ENCODE assay signal across 11 cellular contexts in the genomic region with DNA sequence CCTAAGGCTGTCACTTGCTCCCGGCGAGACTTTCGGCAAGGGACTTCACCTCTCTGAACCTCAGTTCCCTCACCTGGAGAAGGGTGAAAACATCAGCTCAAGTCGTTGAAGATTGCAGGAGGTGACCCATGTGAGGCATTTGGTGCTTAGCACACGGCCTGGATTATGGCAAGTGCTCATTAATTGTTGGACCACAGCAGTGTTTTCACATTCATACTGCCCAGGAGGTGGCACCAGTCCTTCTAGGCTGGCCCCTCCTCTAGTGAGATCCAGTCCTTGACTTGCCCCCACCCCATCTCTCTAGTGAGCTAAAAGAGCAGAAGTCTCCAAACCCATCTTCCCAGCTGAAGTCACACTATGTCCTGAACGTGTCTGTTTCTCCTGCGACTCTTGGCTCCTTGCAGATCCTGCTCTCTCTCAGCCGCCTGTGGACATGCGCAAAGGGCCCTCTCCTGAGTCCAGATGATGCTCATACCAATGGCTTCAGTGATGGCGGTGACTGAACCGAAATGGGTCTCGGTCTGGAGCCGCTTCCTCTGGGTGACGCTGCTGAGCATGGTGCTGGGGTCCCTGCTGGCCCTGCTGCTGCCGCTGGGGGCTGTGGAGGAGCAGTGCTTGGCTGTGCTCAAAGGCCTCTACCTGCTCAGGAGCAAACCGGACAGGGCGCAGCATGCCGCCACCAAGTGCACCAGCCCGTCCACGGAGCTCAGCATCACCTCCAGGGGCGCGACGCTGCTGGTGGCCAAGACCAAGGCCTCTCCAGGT. TPM values are rescaled to one million over a fixed set of nuclear protein-coding genes. Genes with fewer than 3 reads are reported as not detected.
DNase-seq lines count a peak whose midpoint lies in the region; ATAC-seq, FAIRE-seq and TF ChIP-seq lines count a peak whose summit lies in the region.
"Had no signal": no experiment of that assay in that cellular context is flagged by ENCODE, and none has a peak within 500 bp of the region (broad histone marks: within the 10 kb centered on the region; RNA-seq: fewer than 3 reads in every experiment).

No MANE protein-coding gene starts in this region.

- H3K27me3 Mint-ChIP-seq in activated naive CD4-positive, alpha-beta T cell treated with anti-CD3 and anti-CD28 coated beads, Interleukin-2, amount 50 U/mL, for 24 hours, result no peaks in the 10 kb centered on the region
- H3K27me3 Mint-ChIP-seq in stimulated activated naive CD8-positive, alpha-beta T cell treated with anti-CD3 and anti-CD28 coated beads, Interleukin-15, amount 100 ng/mL, for 72 hours, result no peaks in the 10 kb centered on the region

- peaks cover 0 to 6% of the 10 kb centered on the region in 2 experiments; a peak in 1 of 4 replicates for H3K79me2 ChIP-seq in H1 (ENCODE audit: control insufficient read depth in 1 of 2, insufficient read depth in 2 of 2, low read length in 2 of 2)

- H4K20me1 ChIP-seq in H1 (replicated peaks in 1 of 2; ENCODE audit: control insufficient read depth in 1 of 2, insufficient read depth in 2 of 2, low read length in 2 of 2), result peaks cover 5 to 9% of the 10 kb centered on the region in 2 experiments

- H3K9ac ChIP-seq in H1 (replicated peaks in 1 of 4; ENCODE audit: extremely low read depth in 1 of 4, low read depth in 3 of 4, low read length in 3 of 4), result no peak overlapping the region; a peak in 2 of 7 replicates

- H3K36me3 ChIP-seq in Panc1 (ENCODE audit: control insufficient read depth, insufficient read depth, low read length) (peaks cover 16% of the 10 kb centered on the region), H1 (ENCODE audit: control insufficient read depth in 2 of 4, insufficient read depth in 4 of 4, low read length in 3 of 4) (peaks cover 13 to 35% (median 29%) of the 10 kb centered on the region in 4 experiments)

- peak overlapping the region; percentile 90 for H3K4me3 Mint-ChIP-seq in activated naive CD4-positive, alpha-beta T cell treated with anti-CD3 and anti-CD28 coated beads, Interleukin-2, amount 50 U/mL, for 24 hours
- peak overlapping the region; percentile 91 for H3K4me3 Mint-ChIP-seq in stimulated activated naive CD8-positive, alpha-beta T cell treated with anti-CD3 and anti-CD28 coated beads, Interleukin-15, amount 100 ng/mL, for 72 hours

- no peak overlapping the region for H2BK20ac ChIP-seq in H1 (ENCODE audit: low read length)

- no peaks in the 10 kb centered on the region for H3K27me3 ChIP-seq in Panc1 (ENCODE audit: control insufficient read depth, insufficient read depth, low read length)
- H3K27me3 ChIP-seq in H1 (replicated peaks in 1 of 4; ENCODE audit: control insufficient read depth in 3 of 4, extremely low read depth in 1 of 4, insufficient read depth in 3 of 4, low read length in 3 of 4), result no peaks in the 10 kb centered on the region
- H3K27me3 ChIP-seq: heart right ventricle, upper lobe of left lung had no signal

- H2BK15ac ChIP-seq in H1 (ENCODE audit: low read length), result no peak overlapping the region

- TF ChIP-seq POLR2A in H1 (IDR thresholded peaks at IDR 0.05; ENCODE audit: control extremely low read depth in 1 of 2, low read depth in 2 of 2, low read length in 2 of 2), result no peak

- H3K9me3 ChIP-seq in Panc1 (ENCODE audit: control insufficient read depth, insufficient read depth, low read depth, low read length) (no peaks in the 10 kb centered on the region), H1 (ENCODE audit: insufficient read depth in 2 of 2, low read depth in 1 of 2, low read length in 1 of 2) (no peaks in the 10 kb centered on the region)
- H3K9me3 ChIP-seq: heart right ventricle, upper lobe of left lung had no signal

- no peak overlapping the region for H3K14ac ChIP-seq in H1 (ENCODE audit: insufficient read length)

- no peak overlapping the region for H2BK12ac ChIP-seq in H1 (ENCODE audit: low read depth, low read length)

- H3K27ac ChIP-seq in Panc1 (ENCODE audit: low read length) (no peak overlapping the region; the same call in 1 of the 2 replicates), H1 (ENCODE audit: low read depth, low read length) (no peak overlapping the region)

- H4K5ac ChIP-seq in H1 (ENCODE audit: insufficient read length, low read depth, low read length), result no peak overlapping the region

- no peak overlapping the region for H4K91ac ChIP-seq in H1 (replicated peaks; ENCODE audit: insufficient read length, low read length)

- H3K4me3 ChIP-seq in Panc1 (ENCODE audit: low read depth in 2 of 2, low read length in 2 of 2), result no peak overlapping the region
- peak overlapping the region in 1 of 4 experiments; percentile 87; a peak in 1 of 8 replicates for H3K4me3 ChIP-seq in H1 (ENCODE audit: extremely low read depth in 1 of 4, insufficient read depth in 2 of 4, low read depth in 3 of 4, low read length in 4 of 4)

- H3K18ac ChIP-seq in H1 (ENCODE audit: extremely low read depth, low read length), result no peak overlapping the region

- H3K4me2 ChIP-seq in H1 (ENCODE audit: insufficient read depth in 1 of 2, low read depth in 2 of 2, low read length in 2 of 2), result peak overlapping the region; percentile 92 to 93; a peak in 2 of 4 replicates

- TF ChIP-seq CTCF in Panc1 (IDR thresholded peaks at IDR 0.05) (peak; percentile 33), H1 (IDR thresholded peaks at IDR 0.05; ENCODE audit: control extremely low read depth in 1 of 3, insufficient read depth in 1 of 3, low read depth in 1 of 3, low read length in 3 of 3) (peak in 2 of 3 experiments; percentile 8 to 56; a peak in 3 of 4 replicates), GM13976 (IDR thresholded peaks at IDR 0.05; ENCODE audit: borderline replicate concordance, control extremely low read depth, extremely low read depth, insufficient read depth, missing control alignments) (no peak)

- peaks cover 9% of the 10 kb centered on the region for H3K4me1 ChIP-seq in Panc1 (ENCODE audit: control insufficient read depth, insufficient read depth, low read length)
- peaks cover 0 to 5% (median 3%) of the 10 kb centered on the region in 4 experiments; a peak in 6 of 7 replicates for H3K4me1 ChIP-seq in H1 (replicated peaks in 1 of 4; ENCODE audit: control insufficient read depth in 3 of 4, insufficient read depth in 4 of 4, low read length in 3 of 4)

- peaks cover 7% of the 10 kb centered on the region for H3K36me3 Mint-ChIP-seq in activated naive CD4-positive, alpha-beta T cell treated with anti-CD3 and anti-CD28 coated beads, Interleukin-2, amount 50 U/mL, for 24 hours

- POLR2A ChIA-PET in Panc1 (lab: Charles Lee) (no interaction called here), H1 (lab: Charles Lee; ENCODE audit: partially characterized antibody) (interaction anchor here (0.9 to 1.9 kb wide), 4 partner anchors 10 to 44 kb away, joined by 3 to 8 read pairs (median 4); a partner anchor contains a TSS)

- CTCF ChIA-PET in Panc1 (lab: Charles Lee), result no interaction called here
- CTCF ChIA-PET in H1 (lab: Charles Lee; ENCODE audit: partially characterized antibody), result interaction anchor here (0.8 to 3.9 kb wide), 8 partner anchors 10 to 598 kb away, joined by 3 to 17 read pairs (median 3); no protein-coding TSS in a partner anchor

- H3K23ac ChIP-seq in H1 (ENCODE audit: insufficient read length), result no peak overlapping the region

- ATAC-seq in Panc1, result no peak
- no peak for ATAC-seq in stimulated activated naive CD8-positive, alpha-beta T cell treated with anti-CD3 and anti-CD28 coated beads, Interleukin-15, amount 100 ng/mL, for 72 hours

- no peak for TF ChIP-seq EP300 in H1 (IDR thresholded peaks at IDR 0.05; ENCODE audit: borderline replicate concordance in 1 of 2, low read depth in 2 of 2, low read length in 2 of 2)

- H2AK5ac ChIP-seq in H1 (ENCODE audit: low read depth, low read length), result no peak overlapping the region

- no peaks in the 10 kb centered on the region for H3K9me3 Mint-ChIP-seq in activated naive CD4-positive, alpha-beta T cell treated with anti-CD3 and anti-CD28 coated beads, Interleukin-2, amount 50 U/mL, for 24 hours
- no peaks in the 10 kb centered on the region for H3K9me3 Mint-ChIP-seq in stimulated activated naive CD8-positive, alpha-beta T cell treated with anti-CD3 and anti-CD28 coated beads, Interleukin-15, amount 100 ng/mL, for 72 hours

- no TSS peak for BruUV-seq in Panc1 (replicated peaks; lab: Mats Ljungman, UMichigan)

- no peak overlapping the region for H2BK120ac ChIP-seq in H1 (replicated peaks; ENCODE audit: low read depth, low read length)

- WGBS in H1 (ENCODE audit: extremely low coverage in 1 of 2, insufficient coverage in 1 of 2, insufficient read length in 1 of 2, insufficient replicate concordance in 2 of 2, low coverage in 1 of 2, low lambda C conversion rate in 2 of 2, missing lambda C conversion rate in 1 of 2), 2 experiments, result 92% methylated on average over 23 of the region's 23 CpGs; no CpG with 5 or more reads in 1 of the 2 experiments

- no peak for TF ChIP-seq RAD21 in H1 (IDR thresholded peaks at IDR 0.05 in 1 of 2, conservative IDR thresholded peaks at IDR 0.05 in 1 of 2; ENCODE audit: low read depth in 2 of 2, low read length in 2 of 2)

- peak overlapping the region; percentile 41 for H3K27ac Mint-ChIP-seq in activated naive CD4-positive, alpha-beta T cell treated with anti-CD3 and anti-CD28 coated beads, Interleukin-2, amount 50 U/mL, for 24 hours
- H3K27ac Mint-ChIP-seq in stimulated activated naive CD8-positive, alpha-beta T cell treated with anti-CD3 and anti-CD28 coated beads, Interleukin-15, amount 100 ng/mL, for 72 hours, result peak overlapping the region; percentile 87 to 93

- intact Hi-C loops in Panc1 (cut with micrococcal nuclease; ENCODE audit: unreplicated experiment), result no loop called here

- no peak for DNase-seq in activated naive CD4-positive, alpha-beta T cell (lab: John Stamatoyannopoulos, UW)
- DNase-seq in Panc1 (ENCODE audit: low read depth, low spot score) (no peak), H1 (ENCODE audit: low read depth in 1 of 2, low spot score in 2 of 2) (no peak), GM13976 (ENCODE audit: low spot score) (no peak), HTR-8/SVneo (ENCODE audit: insufficient read length, low spot score) (no peak), NCI-H1092 treated with DMSO at 0.1 percent for 48 hours (lab: John Stamatoyannopoulos, UW) (no peak)
- no peak for DNase-seq in stimulated activated naive CD8-positive, alpha-beta T cell treated with anti-CD3 and anti-CD28 coated beads, Interleukin-15, amount 100 ng/mL, for 72 hours
- DNase-seq: heart right ventricle, NCI-H524 treated with DMSO at 0.1 percent for 48 hours had no signal

- in situ Hi-C loops in Panc1 (cut with HindIII; ENCODE audit: low pct_unique_long_range_greater_than_20kb, low sequenced_read_pairs), result no loop called here
- in situ Hi-C loops in GM13976 (cut with MboI; ENCODE audit: low sequenced_read_pairs, unreplicated experiment), result no loop called here

- no peak overlapping the region for H2BK5ac ChIP-seq in H1 (ENCODE audit: low read depth, low read length)

- no peak overlapping the region for H2AFZ ChIP-seq in H1 (ENCODE audit: low read length)

- H3K4me1 Mint-ChIP-seq in activated naive CD4-positive, alpha-beta T cell treated with anti-CD3 and anti-CD28 coated beads, Interleukin-2, amount 50 U/mL, for 24 hours, result peaks cover 20% of the 10 kb centered on the region
- peaks cover 42% of the 10 kb centered on the region for H3K4me1 Mint-ChIP-seq in stimulated activated naive CD8-positive, alpha-beta T cell treated with anti-CD3 and anti-CD28 coated beads, Interleukin-15, amount 100 ng/mL, for 72 hours

- no peak overlapping the region; the same call in 1 of the 2 replicates for H4K8ac ChIP-seq in H1 (ENCODE audit: extremely low read depth, insufficient read depth, low read length)

- H3K56ac ChIP-seq in H1 (replicated peaks; ENCODE audit: insufficient read length, low read depth, low read length), result no peak overlapping the region

- H3K79me1 ChIP-seq in H1 (ENCODE audit: low read depth, low read length), result peaks cover 4% of the 10 kb centered on the region; the same call in 1 of the 2 replicates

- peaks cover 5% of the 10 kb centered on the region; the same call in 1 of the 2 replicates for H3K23me2 ChIP-seq in H1 (ENCODE audit: low read depth, low read length)

- no peak overlapping the region for H3K4ac ChIP-seq in H1 (replicated peaks; ENCODE audit: insufficient read length, low read depth, low read length)

- FAIRE-seq in H1 (lab: Jason Lieb, UNC), result no peak
- FAIRE-seq in HTR-8/SVneo (lab: Jason Lieb, UNC), result no peak

RNA-seq across cellular contexts. Expression of a gene that starts 1.6 kb away (rescaled TPM):
- total RNA-seq in Panc1 (2021; ENCODE audit: unreplicated experiment), result 10.1 TPM
- 13.3 TPM for polyA plus RNA-seq in Panc1 (2012; ENCODE audit: insufficient read length)
- 6.0 TPM in 2 replicates for total RNA-seq in H1 (2021; fragmentation: NEBNext Ultra II Directional; extraction: Animal tissue kit (Norgen Biotek cat#: 25700))
- polyA plus RNA-seq in H1 (2011; rRNA removed), result 2.2 and 3.0 TPM in 2 replicates
- polyA plus RNA-seq in H1 (2011; cell fraction: cytosol; rRNA removed), result 2.3 TPM
- 6.1 TPM for polyA plus RNA-seq in H1 (2011; cell fraction: nucleus; rRNA removed)
- polyA plus RNA-seq in H1 (2012, experiment 1 of 2), result 4.6 to 6.0 TPM (median 5.7 TPM) in 4 replicates
- 1.9 TPM for polyA plus RNA-seq in H1 (2012, experiment 2 of 2)
- polyA plus RNA-seq in H1 (2013, experiment 1 of 2), result 5.6 TPM
- polyA plus RNA-seq in H1 (2013, experiment 2 of 2), result 6.5 TPM
- polyA minus RNA-seq in H1 (2011; rRNA and poly(A)+ RNA removed), result 5.3 TPM in 2 replicates
- polyA minus RNA-seq in H1 (2011; cell fraction: cytosol; rRNA and poly(A)+ RNA removed), result 4.6 TPM
- 7.9 TPM for polyA minus RNA-seq in H1 (2011; cell fraction: nucleus; rRNA and poly(A)+ RNA removed)

RNA-seq across cellular contexts. Expression of a gene that starts 44.3 kb away (rescaled TPM):
- 55.9 TPM for total RNA-seq in Panc1 (2021; ENCODE audit: unreplicated experiment)
- 48.9 TPM for polyA plus RNA-seq in Panc1 (2012; ENCODE audit: insufficient read length)
- total RNA-seq in H1 (2021; fragmentation: NEBNext Ultra II Directional; extraction: Animal tissue kit (Norgen Biotek cat#: 25700)), result 89.6 and 103 TPM in 2 replicates
- polyA plus RNA-seq in H1 (2011; rRNA removed), result 16.0 and 21.4 TPM in 2 replicates
- 38.1 TPM for polyA plus RNA-seq in H1 (2011; cell fraction: cytosol; rRNA removed)
- polyA plus RNA-seq in H1 (2011; cell fraction: nucleus; rRNA removed), result 57.9 TPM
- 66.9 to 81.1 TPM (median 74.1 TPM) in 4 replicates for polyA plus RNA-seq in H1 (2012, experiment 1 of 2)
- polyA plus RNA-seq in H1 (2012, experiment 2 of 2), result 10.3 TPM
- 46.8 TPM for polyA plus RNA-seq in H1 (2013, experiment 1 of 2)
- 41.7 TPM for polyA plus RNA-seq in H1 (2013, experiment 2 of 2)
- 53.9 and 54.8 TPM in 2 replicates for polyA minus RNA-seq in H1 (2011; rRNA and poly(A)+ RNA removed)
- 43.7 TPM for polyA minus RNA-seq in H1 (2011; cell fraction: cytosol; rRNA and poly(A)+ RNA removed)
- polyA minus RNA-seq in H1 (2011; cell fraction: nucleus; rRNA and poly(A)+ RNA removed), result 142 TPM

RNA-seq across cellular contexts. Expression of a gene that starts 45.7 kb away (rescaled TPM):
- total RNA-seq in Panc1 (2021; ENCODE audit: unreplicated experiment), result 66.1 TPM
- 42.5 TPM for polyA plus RNA-seq in Panc1 (2012; ENCODE audit: insufficient read length)
- 78.1 and 82.3 TPM in 2 replicates for total RNA-seq in H1 (2021; fragmentation: NEBNext Ultra II Directional; extraction: Animal tissue kit (Norgen Biotek cat#: 25700))
- polyA plus RNA-seq in H1 (2011; rRNA removed), result 54.5 and 72.1 TPM in 2 replicates
- 78.1 TPM for polyA plus RNA-seq in H1 (2011; cell fraction: cytosol; rRNA removed)
- polyA plus RNA-seq in H1 (2011; cell fraction: nucleus; rRNA removed), result 62.2 TPM
- polyA plus RNA-seq in H1 (2012, experiment 1 of 2), result 90.4 to 92.7 TPM (median 91.1 TPM) in 4 replicates
- polyA plus RNA-seq in H1 (2012, experiment 2 of 2), result 48.9 TPM
- 70.5 TPM for polyA plus RNA-seq in H1 (2013, experiment 1 of 2)
- polyA plus RNA-seq in H1 (2013, experiment 2 of 2), result 70.7 TPM
- 43.8 and 59.1 TPM in 2 replicates for polyA minus RNA-seq in H1 (2011; rRNA and poly(A)+ RNA removed)
- polyA minus RNA-seq in H1 (2011; cell fraction: cytosol; rRNA and poly(A)+ RNA removed), result 19.7 TPM
- 42.0 TPM for polyA minus RNA-seq in H1 (2011; cell fraction: nucleus; rRNA and poly(A)+ RNA removed)
